In genomic region chr12:48882325-48882687, GRCh38 we compare ENCODE assay signal across 10 cellular contexts. TPM values are rescaled to one million over a fixed set of nuclear protein-coding genes. Genes with fewer than 3 reads are reported as not detected.
DNase-seq lines count a peak whose midpoint lies in the region; ATAC-seq and TF ChIP-seq lines count a peak whose summit lies in the region.
"Had no signal": no experiment of that assay in that cellular context is flagged by ENCODE, and none has a peak within 500 bp of the region (broad histone marks: within the 10 kb centered on the region; RNA-seq: fewer than 3 reads in every experiment).

No MANE protein-coding gene starts in this region.

- TF ChIP-seq CTCF in AG09309 (IDR thresholded peaks at IDR 0.05; ENCODE audit: control insufficient read depth, insufficient read depth, low read depth, low read length, missing control alignments), result no peak
- no peak for TF ChIP-seq CTCF in foreskin fibroblast (IDR thresholded peaks at IDR 0.05; ENCODE audit: low read depth, low read length)
- no peak for TF ChIP-seq CTCF in mesothelial cell of epicardium (IDR thresholded peaks at IDR 0.05; ENCODE audit: unreplicated experiment)

- H3K4me1 ChIP-seq in SJSA1 (replicated peaks), result peaks cover 23% of the 10 kb centered on the region

- H3K36me3 Mint-ChIP-seq in mesothelial cell of epicardium, result no peaks in the 10 kb centered on the region

- H3K27ac Mint-ChIP-seq in mesothelial cell of epicardium, result peak overlapping the region; percentile 97

- no peaks in the 10 kb centered on the region for H3K9me3 ChIP-seq in SJSA1 (replicated peaks)

- H3K4me1 Mint-ChIP-seq in mesothelial cell of epicardium, result peaks cover 42% of the 10 kb centered on the region

- H3K4me3 ChIP-seq in AG09309 (ENCODE audit: control insufficient read depth, low read depth, low read length), result peak overlapping the region; percentile 15
- peak overlapping the region; percentile 6; the same call in 1 of the 2 replicates for H3K4me3 ChIP-seq in SJSA1
- peak overlapping the region; percentile 4 to 5 for H3K4me3 ChIP-seq in foreskin fibroblast (ENCODE audit: low read depth in 1 of 2, low read length in 2 of 2)

- no peaks in the 10 kb centered on the region for H3K36me3 ChIP-seq in SJSA1

- no peaks in the 10 kb centered on the region for H3K9me3 Mint-ChIP-seq in mesothelial cell of epicardium

- H3K27me3 ChIP-seq in SJSA1 (replicated peaks), result no peaks in the 10 kb centered on the region

- H3K4me3 Mint-ChIP-seq in mesothelial cell of epicardium, result peak overlapping the region; percentile 39

- ATAC-seq in HG02571 (IDR thresholded peaks at IDR 0.05; ENCODE audit: unreplicated experiment), result no peak

- H3K27me3 Mint-ChIP-seq in mesothelial cell of epicardium (ENCODE audit: low read depth), result no peaks in the 10 kb centered on the region

- intact Hi-C loops in head of caudate nucleus (cut with DNase I), result no loop called here

- H3K27ac ChIP-seq in SJSA1, result peak overlapping the region; percentile 32; the same call in 1 of the 2 replicates

- no peak for DNase-seq in AG09309 (ENCODE audit: low read depth)
- DNase-seq in SJSA1 (ENCODE audit: low read depth in 1 of 2, low spot score in 2 of 2), result peak; percentile 54 to 55
- peak; percentile 18 to 44 for DNase-seq in foreskin fibroblast
- peak in 1 of 2 experiments; percentile 52 for DNase-seq in mesothelial cell of epicardium (ENCODE audit: low spot score in 2 of 2, unreplicated experiment in 2 of 2)
- no peak for DNase-seq in head of caudate nucleus
- DNase-seq in NK-92 (lab: John Stamatoyannopoulos, UW; ENCODE audit: unreplicated experiment), result no peak
- DNase-seq in occipital lobe (lab: John Stamatoyannopoulos, UW), result no peak
- DNase-seq: activated T-cell treated with anti-CD3 and anti-CD28 coated beads for 4 hours, COR-L47 had no signal

RNA-seq across cellular contexts. Expression of gene RND1, which starts 16.6 kb away (rescaled TPM):
- not detected in 2 replicates for total RNA-seq in SJSA1 (2014; rRNA removed; shearing (Covaris generic))
- 14.9 to 15.8 TPM (median 15.0 TPM) in 3 replicates for total RNA-seq in mesothelial cell of epicardium
- total RNA-seq in occipital lobe, result 22.9 TPM

RNA-seq across cellular contexts. Expression of gene DDX23, which starts 30.3 kb away (rescaled TPM):
- total RNA-seq in SJSA1 (2014; rRNA removed; shearing (Covaris generic)), result 77.1 and 109 TPM in 2 replicates
- total RNA-seq in mesothelial cell of epicardium (88.5 to 106 TPM (median 97.9 TPM) in 3 replicates), occipital lobe (48.8 TPM)

RNA-seq across cellular contexts. Expression of gene FKBP11, which starts 43.0 kb away (rescaled TPM):
- total RNA-seq in SJSA1 (2014; rRNA removed; shearing (Covaris generic)), result 6.0 and 9.9 TPM in 2 replicates
- total RNA-seq in mesothelial cell of epicardium (30.5 to 34.7 TPM (median 33.7 TPM) in 3 replicates), occipital lobe (3.6 TPM)

Comparison
In these comparisons a context has a peak if more than half of its experiments do, and no peak if none do; other contexts are left out.
1. DNase-seq: peak in SJSA1 (2 of 2) and foreskin fibroblast (2 of 2); none in AG09309 (single experiment), head of caudate nucleus (0 of 42), NK-92 (single experiment) and occipital lobe (single experiment).
2. RNA of gene RND1, which starts 16.6 kb away (total RNA-seq): 22.9 TPM in occipital lobe (single experiment) and 14.9 to 15.8 TPM in mesothelial cell of epicardium; not detected in SJSA1; every median in the first group is over 10 times any median in the second.
3. Peak in every context shown above with its lines, with median percentiles within 50 percentile points of each other: H3K4me3 ChIP-seq.